1 cellular context compared by ENCODE assay signal in genomic region chr10:15370212-15370740, GRCh38.
TF ChIP-seq lines count a peak whose summit lies in the region.

No MANE protein-coding gene starts in this region.

TF ChIP-seq in HepG2, 621 proteins besides CTCF, POLR2A, EP300 and RAD21 (continued from another document):
- TF ChIP-seq TARDBP (CRISPR knock-in tag; IDR thresholded peaks at IDR 0.05): no peak
- no peak for TF ChIP-seq CBFB (CRISPR knock-in tag; IDR thresholded peaks at IDR 0.05)
- TF ChIP-seq, protein P1, sequence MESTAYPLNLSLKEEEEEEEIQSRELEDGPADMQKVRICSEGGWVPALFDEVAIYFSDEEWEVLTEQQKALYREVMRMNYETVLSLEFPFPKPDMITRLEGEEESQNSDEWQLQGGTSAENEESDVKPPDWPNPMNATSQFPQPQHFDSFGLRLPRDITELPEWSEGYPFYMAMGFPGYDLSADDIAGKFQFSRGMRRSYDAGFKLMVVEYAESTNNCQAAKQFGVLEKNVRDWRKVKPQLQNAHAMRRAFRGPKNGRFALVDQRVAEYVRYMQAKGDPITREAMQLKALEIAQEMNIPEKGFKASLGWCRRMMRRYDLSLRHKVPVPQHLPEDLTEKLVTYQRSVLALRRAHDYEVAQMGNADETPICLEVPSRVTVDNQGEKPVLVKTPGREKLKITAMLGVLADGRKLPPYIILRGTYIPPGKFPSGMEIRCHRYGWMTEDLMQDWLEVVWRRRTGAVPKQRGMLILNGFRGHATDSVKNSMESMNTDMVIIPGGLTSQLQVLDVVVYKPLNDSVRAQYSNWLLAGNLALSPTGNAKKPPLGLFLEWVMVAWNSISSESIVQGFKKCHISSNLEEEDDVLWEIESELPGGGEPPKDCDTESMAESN (CRISPR knock-in tag; conservative IDR thresholded peaks at IDR 0.05): no peak
- TF ChIP-seq ZNF703 (CRISPR knock-in tag; IDR thresholded peaks at IDR 0.05; ENCODE audit: borderline replicate concordance): no peak
- TF ChIP-seq MAZ (IDR thresholded peaks at IDR 0.05; ENCODE audit: borderline replicate concordance, low read depth, low read length): no peak
- TF ChIP-seq MAZ (CRISPR knock-in tag; IDR thresholded peaks at IDR 0.05; ENCODE audit: low read depth): peak; percentile 28; the same call in 1 of the 2 replicates
- TF ChIP-seq, protein P2, sequence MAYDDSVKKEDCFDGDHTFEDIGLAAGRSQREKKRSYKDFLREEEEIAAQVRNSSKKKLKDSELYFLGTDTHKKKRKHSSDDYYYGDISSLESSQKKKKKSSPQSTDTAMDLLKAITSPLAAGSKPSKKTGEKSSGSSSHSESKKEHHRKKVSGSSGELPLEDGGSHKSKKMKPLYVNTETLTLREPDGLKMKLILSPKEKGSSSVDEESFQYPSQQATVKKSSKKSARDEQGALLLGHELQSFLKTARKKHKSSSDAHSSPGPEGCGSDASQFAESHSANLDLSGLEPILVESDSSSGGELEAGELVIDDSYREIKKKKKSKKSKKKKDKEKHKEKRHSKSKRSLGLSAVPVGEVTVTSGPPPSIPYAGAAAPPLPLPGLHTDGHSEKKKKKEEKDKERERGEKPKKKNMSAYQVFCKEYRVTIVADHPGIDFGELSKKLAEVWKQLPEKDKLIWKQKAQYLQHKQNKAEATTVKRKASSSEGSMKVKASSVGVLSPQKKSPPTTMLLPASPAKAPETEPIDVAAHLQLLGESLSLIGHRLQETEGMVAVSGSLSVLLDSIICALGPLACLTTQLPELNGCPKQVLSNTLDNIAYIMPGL (CRISPR knock-in tag; IDR thresholded peaks at IDR 0.05; ENCODE audit: borderline replicate concordance in 1 of 2, low read depth in 1 of 2): peak; percentile 5 to 31; a peak in 1 of 4 replicates
- 0 out of 2 replicates have a peak, but pooled peaks have one; percentile 9 for TF ChIP-seq POLR2G (IDR thresholded peaks at IDR 0.05; ENCODE audit: low read depth, low read length)
- peak; percentile 9; the same call in 1 of the 2 replicates for TF ChIP-seq TAF1 (CRISPR knock-in tag; IDR thresholded peaks at IDR 0.05)
- no peak for TF ChIP-seq FOXA1 (IDR thresholded peaks at IDR 0.05)
- no peak for TF ChIP-seq FOXA1 (CRISPR knock-in tag; IDR thresholded peaks at IDR 0.05)
- TF ChIP-seq, protein P3, sequence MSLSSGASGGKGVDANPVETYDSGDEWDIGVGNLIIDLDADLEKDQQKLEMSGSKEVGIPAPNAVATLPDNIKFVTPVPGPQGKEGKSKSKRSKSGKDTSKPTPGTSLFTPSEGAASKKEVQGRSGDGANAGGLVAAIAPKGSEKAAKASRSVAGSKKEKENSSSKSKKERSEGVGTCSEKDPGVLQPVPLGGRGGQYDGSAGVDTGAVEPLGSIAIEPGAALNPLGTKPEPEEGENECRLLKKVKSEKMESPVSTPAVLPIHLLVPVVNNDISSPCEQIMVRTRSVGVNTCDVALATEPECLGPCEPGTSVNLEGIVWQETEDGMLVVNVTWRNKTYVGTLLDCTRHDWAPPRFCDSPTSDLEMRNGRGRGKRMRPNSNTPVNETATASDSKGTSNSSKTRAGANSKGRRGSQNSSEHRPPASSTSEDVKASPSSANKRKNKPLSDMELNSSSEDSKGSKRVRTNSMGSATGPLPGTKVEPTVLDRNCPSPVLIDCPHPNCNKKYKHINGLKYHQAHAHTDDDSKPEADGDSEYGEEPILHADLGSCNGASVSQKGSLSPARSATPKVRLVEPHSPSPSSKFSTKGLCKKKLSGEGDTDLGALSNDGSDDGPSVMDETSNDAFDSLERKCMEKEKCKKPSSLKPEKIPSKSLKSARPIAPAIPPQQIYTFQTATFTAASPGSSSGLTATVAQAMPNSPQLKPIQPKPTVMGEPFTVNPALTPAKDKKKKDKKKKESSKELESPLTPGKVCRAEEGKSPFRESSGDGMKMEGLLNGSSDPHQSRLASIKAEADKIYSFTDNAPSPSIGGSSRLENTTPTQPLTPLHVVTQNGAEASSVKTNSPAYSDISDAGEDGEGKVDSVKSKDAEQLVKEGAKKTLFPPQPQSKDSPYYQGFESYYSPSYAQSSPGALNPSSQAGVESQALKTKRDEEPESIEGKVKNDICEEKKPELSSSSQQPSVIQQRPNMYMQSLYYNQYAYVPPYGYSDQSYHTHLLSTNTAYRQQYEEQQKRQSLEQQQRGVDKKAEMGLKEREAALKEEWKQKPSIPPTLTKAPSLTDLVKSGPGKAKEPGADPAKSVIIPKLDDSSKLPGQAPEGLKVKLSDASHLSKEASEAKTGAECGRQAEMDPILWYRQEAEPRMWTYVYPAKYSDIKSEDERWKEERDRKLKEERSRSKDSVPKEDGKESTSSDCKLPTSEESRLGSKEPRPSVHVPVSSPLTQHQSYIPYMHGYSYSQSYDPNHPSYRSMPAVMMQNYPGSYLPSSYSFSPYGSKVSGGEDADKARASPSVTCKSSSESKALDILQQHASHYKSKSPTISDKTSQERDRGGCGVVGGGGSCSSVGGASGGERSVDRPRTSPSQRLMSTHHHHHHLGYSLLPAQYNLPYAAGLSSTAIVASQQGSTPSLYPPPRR (CRISPR knock-in tag; IDR thresholded peaks at IDR 0.05; ENCODE audit: borderline replicate concordance): no peak
- 0 out of 2 replicates have a peak, but pooled peaks have one; percentile 29 for TF ChIP-seq HES4 (CRISPR knock-in tag; IDR thresholded peaks at IDR 0.05; ENCODE audit: borderline replicate concordance)
- peak; percentile 37; the same call in 1 of the 2 replicates for TF ChIP-seq ZFY (CRISPR knock-in tag; IDR thresholded peaks at IDR 0.05)
- no peak for TF ChIP-seq MXD4 (CRISPR knock-in tag; IDR thresholded peaks at IDR 0.05)
- TF ChIP-seq ELF4 (CRISPR knock-in tag; IDR thresholded peaks at IDR 0.05; ENCODE audit: borderline replicate concordance): no peak
- peak; percentile 37; the same call in 1 of the 2 replicates for TF ChIP-seq ZNF687 (CRISPR knock-in tag; IDR thresholded peaks at IDR 0.05)
- peak; percentile 5; the same call in 1 of the 2 replicates for TF ChIP-seq GABPB1 (CRISPR knock-in tag; IDR thresholded peaks at IDR 0.05)
- no peak for TF ChIP-seq TP53 (CRISPR knock-in tag; conservative IDR thresholded peaks at IDR 0.05)
- TF ChIP-seq, protein P4, sequence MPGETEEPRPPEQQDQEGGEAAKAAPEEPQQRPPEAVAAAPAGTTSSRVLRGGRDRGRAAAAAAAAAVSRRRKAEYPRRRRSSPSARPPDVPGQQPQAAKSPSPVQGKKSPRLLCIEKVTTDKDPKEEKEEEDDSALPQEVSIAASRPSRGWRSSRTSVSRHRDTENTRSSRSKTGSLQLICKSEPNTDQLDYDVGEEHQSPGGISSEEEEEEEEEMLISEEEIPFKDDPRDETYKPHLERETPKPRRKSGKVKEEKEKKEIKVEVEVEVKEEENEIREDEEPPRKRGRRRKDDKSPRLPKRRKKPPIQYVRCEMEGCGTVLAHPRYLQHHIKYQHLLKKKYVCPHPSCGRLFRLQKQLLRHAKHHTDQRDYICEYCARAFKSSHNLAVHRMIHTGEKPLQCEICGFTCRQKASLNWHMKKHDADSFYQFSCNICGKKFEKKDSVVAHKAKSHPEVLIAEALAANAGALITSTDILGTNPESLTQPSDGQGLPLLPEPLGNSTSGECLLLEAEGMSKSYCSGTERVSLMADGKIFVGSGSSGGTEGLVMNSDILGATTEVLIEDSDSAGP (CRISPR knock-in tag; IDR thresholded peaks at IDR 0.05; ENCODE audit: borderline replicate concordance): peak; percentile 30; the same call in 1 of the 2 replicates
- TF ChIP-seq ZNF777 (CRISPR knock-in tag; IDR thresholded peaks at IDR 0.05): peak; percentile 44; the same call in 1 of the 2 replicates
- no peak for TF ChIP-seq MED1 (CRISPR knock-in tag; IDR thresholded peaks at IDR 0.05)
- TF ChIP-seq HNRNPUL1 (IDR thresholded peaks at IDR 0.05; ENCODE audit: low read depth, low read length): no peak
- TF ChIP-seq MED13 (CRISPR knock-in tag; IDR thresholded peaks at IDR 0.05): no peak
- TF ChIP-seq PHF8 (CRISPR knock-in tag; IDR thresholded peaks at IDR 0.05): 0 out of 2 replicates have a peak, but pooled peaks have one; percentile 17
- TF ChIP-seq BRCA1 (CRISPR knock-in tag; IDR thresholded peaks at IDR 0.05): no peak
- peak; percentile 53; the same call in 1 of the 2 replicates for TF ChIP-seq MTERF4 (CRISPR knock-in tag; IDR thresholded peaks at IDR 0.05)
- TF ChIP-seq ZNF788 (CRISPR knock-in tag; IDR thresholded peaks at IDR 0.05; ENCODE audit: borderline replicate concordance): peak; percentile 29; the same call in 1 of the 2 replicates
- TF ChIP-seq ZSCAN20 (CRISPR knock-in tag; IDR thresholded peaks at IDR 0.05; ENCODE audit: borderline replicate concordance): no peak
- no peak for TF ChIP-seq HMG20B (CRISPR knock-in tag; conservative IDR thresholded peaks at IDR 0.05)
- TF ChIP-seq ZNF441 (CRISPR knock-in tag; IDR thresholded peaks at IDR 0.05; ENCODE audit: borderline replicate concordance): no peak
- TF ChIP-seq, protein P5, sequence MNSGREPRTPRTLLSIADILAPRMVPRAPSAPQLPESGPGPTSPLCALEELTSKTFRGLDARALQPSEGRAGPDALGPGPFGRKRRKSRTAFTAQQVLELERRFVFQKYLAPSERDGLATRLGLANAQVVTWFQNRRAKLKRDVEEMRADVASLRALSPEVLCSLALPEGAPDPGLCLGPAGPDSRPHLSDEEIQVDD (CRISPR knock-in tag; IDR thresholded peaks at IDR 0.05; ENCODE audit: borderline replicate concordance): 0 out of 2 replicates have a peak, but pooled peaks have one; percentile 27
- TF ChIP-seq, protein P6, sequence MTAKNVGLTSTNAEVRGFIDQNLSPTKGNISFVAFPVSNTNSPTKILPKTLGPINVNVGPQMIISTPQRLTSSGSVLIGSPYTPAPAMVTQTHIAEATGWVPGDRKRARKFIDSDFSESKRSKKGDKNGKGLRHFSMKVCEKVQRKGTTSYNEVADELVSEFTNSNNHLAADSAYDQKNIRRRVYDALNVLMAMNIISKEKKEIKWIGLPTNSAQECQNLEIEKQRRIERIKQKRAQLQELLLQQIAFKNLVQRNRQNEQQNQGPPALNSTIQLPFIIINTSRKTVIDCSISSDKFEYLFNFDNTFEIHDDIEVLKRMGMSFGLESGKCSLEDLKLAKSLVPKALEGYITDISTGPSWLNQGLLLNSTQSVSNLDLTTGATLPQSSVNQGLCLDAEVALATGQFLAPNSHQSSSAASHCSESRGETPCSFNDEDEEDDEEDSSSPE (CRISPR knock-in tag; IDR thresholded peaks at IDR 0.05): no peak
- no peak for TF ChIP-seq HNF4A (CRISPR knock-in tag; IDR thresholded peaks at IDR 0.05)
- TF ChIP-seq ZNF564 (CRISPR knock-in tag; IDR thresholded peaks at IDR 0.05): 0 out of 2 replicates have a peak, but pooled peaks have one; percentile 21
- TF ChIP-seq KLF6 (CRISPR knock-in tag; IDR thresholded peaks at IDR 0.05): no peak
- 0 out of 2 replicates have a peak, but pooled peaks have one; percentile 31 for TF ChIP-seq ZFP36L1 (CRISPR knock-in tag; IDR thresholded peaks at IDR 0.05)
